15 cellular contexts compared by ENCODE assay signal in genomic region chr9:133703571-133704399, GRCh38. TPM values are rescaled to one million over a fixed set of nuclear protein-coding genes. Genes with fewer than 3 reads are reported as not detected.
A peak's percentile ranks its signal among the peaks of the same experiment; 100 is the strongest.
DNase-seq lines count a peak whose midpoint lies in the region; ATAC-seq and TF ChIP-seq lines count a peak whose summit lies in the region.
"Had no signal": no experiment of that assay in that cellular context is flagged by ENCODE, and none has a peak within 500 bp of the region (broad histone marks: within the 10 kb centered on the region; RNA-seq: fewer than 3 reads in every experiment).

No MANE protein-coding gene starts in this region.

- POLR2A ChIA-PET in CD8-positive, alpha-beta T cell (lab: Charles Lee) = interaction anchor here (1.4 to 4.1 kb wide), 2 partner anchors 20 to 21 kb away, joined by 3 to 51 read pairs; no protein-coding TSS in a partner anchor

- intact Hi-C loops in CD8-positive, alpha-beta T cell (cut with DNase I, micrococcal nuclease) = loop anchor here in 1 of 2 experiments (2.0 kb wide), 1 partner anchor 27 kb away; no protein-coding TSS in a partner anchor
- intact Hi-C loops in left cardiac atrium (cut with DNase I) = no loop called here
- intact Hi-C loops in activated T-helper 2 cell treated with anti-CD3 and anti-CD28 coated beads, Interferon-gamma antibody, Interleukin-2, Interleukin-4, amounts not matched to agents 10 μg/mL and 5 μg/mL and 100 μg/mL, durations not matched to agents 14 hours and 24 hours and 36 hours (cut with micrococcal nuclease) = no loop called here

- H3K27me3 ChIP-seq in BLaER1 treated with 17β-estradiol and CSF1 and Interleukin-3, amounts not matched to agents 10 nM and 100 nM = peaks cover 0 to 36% (median 0%) of the 10 kb centered on the region in 11 experiments; a peak in 7 of 22 replicates
- no peaks in the 10 kb centered on the region for H3K27me3 ChIP-seq in CD8-positive, alpha-beta T cell (ENCODE audit: insufficient read depth, low read length)

- CTCF ChIA-PET in CD8-positive, alpha-beta T cell (lab: Charles Lee) = interaction anchor here (1.3 to 2.4 kb wide), 3 partner anchors 12 to 48 kb away, joined by 3 to 13 read pairs (median 3); no protein-coding TSS in a partner anchor

- H3K4me3 ChIP-seq in BLaER1 treated with 17β-estradiol and CSF1 and Interleukin-3, amounts not matched to agents 10 nM and 100 nM = peak overlapping the region in 7 of 10 experiments; percentile 49 to 64 (median 54); a peak in 11 of 20 replicates
- no peak overlapping the region for H3K4me3 ChIP-seq in CD8-positive, alpha-beta T cell (ENCODE audit: low read depth, low read length)
- H3K4me3 ChIP-seq: GM12878, GM23248, PC-9 had no signal

- H3K36me3 ChIP-seq in BLaER1 treated with 17β-estradiol and CSF1 and Interleukin-3, amounts not matched to agents 10 nM and 100 nM = no peaks in the 10 kb centered on the region
- H3K36me3 ChIP-seq in CD8-positive, alpha-beta T cell (ENCODE audit: insufficient read depth, low read length) = no peaks in the 10 kb centered on the region
- H3K36me3 ChIP-seq: tibial artery had no signal

- H3K9ac ChIP-seq in BLaER1 treated with 17β-estradiol and CSF1 and Interleukin-3, amounts not matched to agents 10 nM and 100 nM = peak overlapping the region in 8 of 11 experiments; percentile 79 to 90 (median 87); a peak in 15 of 22 replicates
- H3K9ac ChIP-seq: GM23248 had no signal

- H3K4me3 Mint-ChIP-seq in CD8-positive, alpha-beta T cell = peak overlapping the region; percentile 75
- no peak overlapping the region for H3K4me3 Mint-ChIP-seq in activated T-helper 2 cell treated with anti-CD3 and anti-CD28 coated beads, Interferon-gamma antibody, Interleukin-2, Interleukin-4, amounts not matched to agents 10 μg/mL and 5 μg/mL and 100 μg/mL, durations not matched to agents 14 hours and 24 hours and 36 hours (ENCODE audit: low read depth)
- H3K4me3 Mint-ChIP-seq in activated naive CD8-positive, alpha-beta T cell treated with anti-CD3 and anti-CD28 coated beads for 36 hours = no peak overlapping the region

- H3K9me3 Mint-ChIP-seq in CD8-positive, alpha-beta T cell = no peaks in the 10 kb centered on the region
- H3K9me3 Mint-ChIP-seq in activated T-helper 2 cell treated with anti-CD3 and anti-CD28 coated beads, Interferon-gamma antibody, Interleukin-2, Interleukin-4, amounts not matched to agents 10 μg/mL and 5 μg/mL and 100 μg/mL, durations not matched to agents 14 hours and 24 hours and 36 hours = no peaks in the 10 kb centered on the region
- H3K9me3 Mint-ChIP-seq in activated naive CD8-positive, alpha-beta T cell treated with anti-CD3 and anti-CD28 coated beads for 36 hours = no peaks in the 10 kb centered on the region

- H3K36me3 Mint-ChIP-seq in CD8-positive, alpha-beta T cell = no peaks in the 10 kb centered on the region
- no peaks in the 10 kb centered on the region for H3K36me3 Mint-ChIP-seq in activated T-helper 2 cell treated with anti-CD3 and anti-CD28 coated beads, Interferon-gamma antibody, Interleukin-2, Interleukin-4, amounts not matched to agents 10 μg/mL and 5 μg/mL and 100 μg/mL, durations not matched to agents 14 hours and 24 hours and 36 hours (ENCODE audit: low read depth)
- H3K36me3 Mint-ChIP-seq in activated naive CD8-positive, alpha-beta T cell treated with anti-CD3 and anti-CD28 coated beads for 36 hours = no peaks in the 10 kb centered on the region

- H3K4me1 Mint-ChIP-seq in CD8-positive, alpha-beta T cell (ENCODE audit: low read depth) = peaks cover 54% of the 10 kb centered on the region
- peaks cover 14% of the 10 kb centered on the region for H3K4me1 Mint-ChIP-seq in activated T-helper 2 cell treated with anti-CD3 and anti-CD28 coated beads, Interferon-gamma antibody, Interleukin-2, Interleukin-4, amounts not matched to agents 10 μg/mL and 5 μg/mL and 100 μg/mL, durations not matched to agents 14 hours and 24 hours and 36 hours (ENCODE audit: low read depth)
- H3K4me1 Mint-ChIP-seq in activated naive CD8-positive, alpha-beta T cell treated with anti-CD3 and anti-CD28 coated beads for 36 hours = peaks cover 25% of the 10 kb centered on the region

- H4K20me1 ChIP-seq in BLaER1 treated with 17β-estradiol and CSF1 and Interleukin-3, amounts not matched to agents 10 nM and 100 nM = no peaks in the 10 kb centered on the region

- peak overlapping the region; percentile 97 for H3K27ac Mint-ChIP-seq in CD8-positive, alpha-beta T cell
- H3K27ac Mint-ChIP-seq in activated T-helper 2 cell treated with anti-CD3 and anti-CD28 coated beads, Interferon-gamma antibody, Interleukin-2, Interleukin-4, amounts not matched to agents 10 μg/mL and 5 μg/mL and 100 μg/mL, durations not matched to agents 14 hours and 24 hours and 36 hours = no peak overlapping the region
- no peak overlapping the region for H3K27ac Mint-ChIP-seq in activated naive CD8-positive, alpha-beta T cell treated with anti-CD3 and anti-CD28 coated beads for 36 hours

- ATAC-seq in CD8-positive, alpha-beta T cell = no peak
- ATAC-seq in left cardiac atrium (no peak), HG02981 (IDR thresholded peaks at IDR 0.05; ENCODE audit: unreplicated experiment) (no peak)
- ATAC-seq: esophagus mucosa, GM12878 had no signal

- H3K4me1 ChIP-seq in BLaER1 treated with 17β-estradiol and CSF1 and Interleukin-3, amounts not matched to agents 10 nM and 100 nM = peaks cover 76 to 94% (median 92%) of the 10 kb centered on the region in 10 experiments
- peaks cover 46% of the 10 kb centered on the region for H3K4me1 ChIP-seq in CD8-positive, alpha-beta T cell (ENCODE audit: insufficient read depth, low read length)

- H3K4me2 ChIP-seq in BLaER1 treated with 17β-estradiol and CSF1 and Interleukin-3, amounts not matched to agents 10 nM and 100 nM = peak overlapping the region; percentile 81 to 100 (median 98)
- H3K4me2 ChIP-seq: PC-9 had no signal

- no peaks in the 10 kb centered on the region for H3K9me3 ChIP-seq in BLaER1 treated with 17β-estradiol and CSF1 and Interleukin-3, amounts not matched to agents 10 nM and 100 nM (replicated peaks in 1 of 11)
- no peaks in the 10 kb centered on the region for H3K9me3 ChIP-seq in CD8-positive, alpha-beta T cell (ENCODE audit: low read length)
- H3K9me3 ChIP-seq: tibial artery had no signal

- peak in 2 of 7 experiments; percentile 36 to 57 for DNase-seq in CD8-positive, alpha-beta T cell
- DNase-seq in NCI-H69 (lab: John Stamatoyannopoulos, UW) (peak; percentile 89), left cardiac atrium (peak; percentile 16), caudate nucleus (lab: John Stamatoyannopoulos, UW) (no peak)
- no peak for DNase-seq in activated T-helper 2 cell treated with anti-CD3 and anti-CD28 coated beads, Interferon-gamma antibody, Interleukin-2, Interleukin-4, amounts not matched to agents 10 μg/mL and 5 μg/mL and 100 μg/mL, durations not matched to agents 14 hours and 24 hours and 36 hours (ENCODE audit: low spot score)
- DNase-seq in activated naive CD8-positive, alpha-beta T cell treated with anti-CD3 and anti-CD28 coated beads for 36 hours = no peak
- DNase-seq: DMS 273 treated with DMSO at 0.1 percent for 48 hours, GM23248, MV-4-11, PC-9 had no signal

- H3K27ac ChIP-seq in BLaER1 treated with 17β-estradiol and CSF1 and Interleukin-3, amounts not matched to agents 10 nM and 100 nM = peak overlapping the region in 8 of 11 experiments; percentile 91 to 98 (median 94); a peak in 14 of 22 replicates
- no peak overlapping the region for H3K27ac ChIP-seq in CD8-positive, alpha-beta T cell (ENCODE audit: low read depth, low read length)
- H3K27ac ChIP-seq in caudate nucleus (ENCODE audit: low read depth, low read length) = no peak overlapping the region
- H3K27ac ChIP-seq: GM23248, PC-9, tibial artery had no signal

- no peaks in the 10 kb centered on the region for H3K27me3 Mint-ChIP-seq in CD8-positive, alpha-beta T cell (ENCODE audit: low read depth)
- peaks cover 4% of the 10 kb centered on the region for H3K27me3 Mint-ChIP-seq in activated T-helper 2 cell treated with anti-CD3 and anti-CD28 coated beads, Interferon-gamma antibody, Interleukin-2, Interleukin-4, amounts not matched to agents 10 μg/mL and 5 μg/mL and 100 μg/mL, durations not matched to agents 14 hours and 24 hours and 36 hours (ENCODE audit: low read depth)
- no peaks in the 10 kb centered on the region for H3K27me3 Mint-ChIP-seq in activated naive CD8-positive, alpha-beta T cell treated with anti-CD3 and anti-CD28 coated beads for 36 hours

- no peak for TF ChIP-seq CTCF in CD8-positive, alpha-beta T cell (IDR thresholded peaks at IDR 0.05)

RNA-seq across cellular contexts. Expression of gene SARDH, which starts 34.4 kb away (rescaled TPM):
- 10 to 100 TPM; 10.2 to 11.4 TPM for total RNA-seq in CD8-positive, alpha-beta T cell
- 1 to 10 TPM in 1 of 2 donors, under 1 TPM in 1; 0.88 to 1.4 TPM for total RNA-seq in left cardiac atrium
- total RNA-seq in activated T-helper 2 cell treated with anti-CD3 and anti-CD28 coated beads, Interferon-gamma antibody, Interleukin-2, Interleukin-4, amounts not matched to agents 10 μg/mL and 5 μg/mL and 100 μg/mL, durations not matched to agents 14 hours and 24 hours and 36 hours = 1.1 and 1.6 TPM in 2 replicates
- 1 to 10 TPM; 2.3 to 2.7 TPM for total RNA-seq in activated naive CD8-positive, alpha-beta T cell treated with anti-CD3 and anti-CD28 coated beads for 36 hours

Comparison
In these comparisons a context has a peak if more than half of its experiments do, and no peak if none do; other contexts are left out.
1. H3K27ac ChIP-seq: peak in BLaER1 treated with 17β-estradiol and CSF1 and Interleukin-3, amounts not matched to agents 10 nM and 100 nM (8 of 11); none in CD8-positive, alpha-beta T cell (single experiment) and caudate nucleus (single experiment).
2. DNase-seq: peak in NCI-H69 (single experiment) and left cardiac atrium (single experiment); none in activated T-helper 2 cell treated with anti-CD3 and anti-CD28 coated beads, Interferon-gamma antibody, Interleukin-2, Interleukin-4, amounts not matched to agents 10 μg/mL and 5 μg/mL and 100 μg/mL, durations not matched to agents 14 hours and 24 hours and 36 hours (single experiment), caudate nucleus (0 of 61) and activated naive CD8-positive, alpha-beta T cell treated with anti-CD3 and anti-CD28 coated beads for 36 hours (single experiment).